In genomic region chr1:59076612-59077011, GRCh38 we compare ENCODE assay signal across 1 cellular context.
TF ChIP-seq lines count a peak whose summit lies in the region.

No MANE protein-coding gene starts in this region.

TF ChIP-seq in K562, 482 proteins besides CTCF, POLR2A, EP300 and RAD21 (continued from another document):
- TF ChIP-seq ZNF398 (CRISPR knock-in tag; IDR thresholded peaks at IDR 0.05) (no peak), STAG1 (CRISPR knock-in tag; IDR thresholded peaks at IDR 0.05; ENCODE audit: borderline replicate concordance) (no peak), ZNF217 (CRISPR knock-in tag; IDR thresholded peaks at IDR 0.05) (no peak), ZNF589 (CRISPR knock-in tag; IDR thresholded peaks at IDR 0.05; ENCODE audit: low read depth) (no peak), FOXK2 (conservative IDR thresholded peaks at IDR 0.05 in 1 of 2, IDR thresholded peaks at IDR 0.05 in 1 of 2; ENCODE audit: low read depth in 2 of 2) (no peak)
